8 cellular contexts compared by ENCODE assay signal in genomic region chr5:177592010-177592834, GRCh38. TPM values are rescaled to one million over a fixed set of nuclear protein-coding genes. Genes with fewer than 3 reads are reported as not detected.
DNase-seq lines count a peak whose midpoint lies in the region; ATAC-seq and TF ChIP-seq lines count a peak whose summit lies in the region.

TSS of gene TMED9 (plus strand) at chr5:177592203. CDS start at chr5:177592215, 12 bp downstream.

- peak within 1 kb of the TSS; percentile 77 for H3K4me3 ChIP-seq in BJ (ENCODE audit: low read depth, low read length)
- H3K4me3 ChIP-seq in duodenal mucosa (ENCODE audit: low read depth in 1 of 2, low read length in 2 of 2), result peak within 1 kb of the TSS; percentile 78 to 99
- H3K4me3 ChIP-seq in lower leg skin (ENCODE audit: low read depth, poor library complexity, severe bottlenecking), result peak within 1 kb of the TSS; percentile 87

- peaks cover 24% of the 10 kb centered on the region for H3K36me3 ChIP-seq in BJ (ENCODE audit: control insufficient read depth, insufficient read depth, low read length)
- peaks cover 23 to 37% of the 10 kb centered on the region in 2 donors for H3K36me3 ChIP-seq in duodenal mucosa (ENCODE audit: control insufficient read depth in 1 of 2, insufficient read depth in 2 of 2, low read length in 2 of 2)

- H3K36me3 Mint-ChIP-seq in activated CD8-positive, alpha-beta T cell treated with anti-CD3 and anti-CD28 coated beads for 36 hours (ENCODE audit: low read depth), result peaks cover 46% of the 10 kb centered on the region

- H3K27me3 ChIP-seq in BJ (ENCODE audit: control insufficient read depth, insufficient read depth, low read length), result peaks cover 4% of the 10 kb centered on the region; the same call in 1 of the 2 replicates
- H3K27me3 ChIP-seq in duodenal mucosa (ENCODE audit: control insufficient read depth in 1 of 2, insufficient read depth in 2 of 2, low read length in 2 of 2), result peaks cover 0 to 3% of the 10 kb centered on the region in 2 donors

- peak within 1 kb of the TSS; percentile 85 to 90 for H3K9ac ChIP-seq in duodenal mucosa (ENCODE audit: low read depth in 1 of 2, low read length in 2 of 2)

- TF ChIP-seq CTCF in BJ (IDR thresholded peaks at IDR 0.05; ENCODE audit: insufficient read depth, low read depth, low read length) (no peak), lower leg skin (IDR thresholded peaks at IDR 0.05) (no peak)
- no peak for TF ChIP-seq CTCF in activated CD8-positive, alpha-beta T cell treated with anti-CD3 and anti-CD28 coated beads for 36 hours (IDR thresholded peaks at IDR 0.05)

- TF ChIP-seq POLR2A in lower leg skin (IDR thresholded peaks at IDR 0.05), result peak in 1 of 2 donors; percentile 52

- H3K4me3 Mint-ChIP-seq in activated CD8-positive, alpha-beta T cell treated with anti-CD3 and anti-CD28 coated beads for 36 hours, result peak within 1 kb of the TSS; percentile 92

- peaks cover 12% of the 10 kb centered on the region for H3K27me3 Mint-ChIP-seq in activated CD8-positive, alpha-beta T cell treated with anti-CD3 and anti-CD28 coated beads for 36 hours

- ATAC-seq in GM19035 (IDR thresholded peaks at IDR 0.05; ENCODE audit: unreplicated experiment), result peak; percentile 96
- peak; percentile 88 for ATAC-seq in HG03342 (IDR thresholded peaks at IDR 0.05; ENCODE audit: unreplicated experiment)
- peak; percentile 97 for ATAC-seq in activated CD8-positive, alpha-beta T cell treated with anti-CD3 and anti-CD28 coated beads for 36 hours

- intact Hi-C loops in activated CD8-positive, alpha-beta T cell treated with anti-CD3 and anti-CD28 coated beads for 36 hours (cut with micrococcal nuclease), result no loop called here
- intact Hi-C loops in lower leg skin (cut with DNase I; ENCODE audit: low total_unique reads), result no loop called here

- no peaks in the 10 kb centered on the region for H3K9me3 ChIP-seq in duodenal mucosa (ENCODE audit: control insufficient read depth in 1 of 2, low read length in 2 of 2)

- H3K27ac ChIP-seq in duodenal mucosa (ENCODE audit: low read depth, low read length), result peak within 1 kb of the TSS; percentile 72

- WGBS in lower leg skin, 2 donors, result 0 to 1% methylated on average over 40 to 55 of the region's 71 CpGs

- H3K4me1 ChIP-seq in duodenal mucosa (ENCODE audit: control insufficient read depth in 1 of 2, insufficient read depth in 2 of 2, low read length in 2 of 2), result peaks cover 18 to 20% of the 10 kb centered on the region in 2 donors

- H3K4me1 Mint-ChIP-seq in activated CD8-positive, alpha-beta T cell treated with anti-CD3 and anti-CD28 coated beads for 36 hours (ENCODE audit: low read depth), result peaks cover 24% of the 10 kb centered on the region

- no peaks in the 10 kb centered on the region for H3K9me3 Mint-ChIP-seq in activated CD8-positive, alpha-beta T cell treated with anti-CD3 and anti-CD28 coated beads for 36 hours

- DNase-seq in BJ (ENCODE audit: low read depth) (peak; percentile 39), NCI-H748 (lab: John Stamatoyannopoulos, UW; ENCODE audit: unreplicated experiment) (peak; percentile 94), lower leg skin (ENCODE audit: low spot score in 2 of 2) (peak; percentile 70 to 96)
- peak; percentile 89 for DNase-seq in activated CD8-positive, alpha-beta T cell treated with anti-CD3 and anti-CD28 coated beads for 36 hours
- DNase-seq in stimulated activated CD4-positive, alpha-beta T cell treated with anti-CD3 and anti-CD28 coated beads, Interleukin-4, amount 100 ng/mL, for 4 hours, result peak; percentile 85 to 88

- H3K27ac Mint-ChIP-seq in activated CD8-positive, alpha-beta T cell treated with anti-CD3 and anti-CD28 coated beads for 36 hours, result peak within 1 kb of the TSS; percentile 100

- POLR2A ChIA-PET in BJ (lab: Charles Lee), result interaction anchor here (0.6 to 0.7 kb wide), 2 partner anchors 400 to 456 kb away, joined by 3 to 7 read pairs; no protein-coding TSS in a partner anchor
- POLR2A ChIA-PET in activated CD8-positive, alpha-beta T cell treated with anti-CD3 and anti-CD28 coated beads for 36 hours (lab: Charles Lee), result interaction anchor here (1.0 to 1.9 kb wide), 7 partner anchors 9 to 97 kb away, joined by 3 to 7 read pairs (median 4); no protein-coding TSS in a partner anchor

- CTCF ChIA-PET in BJ (lab: Yijun Ruan, JAX), result interaction anchor here (0.8 to 1.6 kb wide), 6 partner anchors 15 to 135 kb away, joined by 3 to 5 read pairs (median 4); no protein-coding TSS in a partner anchor
- CTCF ChIA-PET in activated CD8-positive, alpha-beta T cell treated with anti-CD3 and anti-CD28 coated beads for 36 hours (lab: Charles Lee), result interaction anchor here (0.6 to 2.4 kb wide), 5 partner anchors 15 to 121 kb away, joined by 3 to 8 read pairs (median 4); no protein-coding TSS in a partner anchor

RNA-seq across cellular contexts. Expression of gene TMED9, which starts in this region (rescaled TPM):
- 310 and 391 TPM in 2 replicates for polyA plus RNA-seq in BJ (2011; rRNA removed)
- polyA minus RNA-seq in BJ (2011; rRNA and poly(A)+ RNA removed), result 139 and 192 TPM in 2 replicates
- total RNA-seq in activated CD8-positive, alpha-beta T cell treated with anti-CD3 and anti-CD28 coated beads for 36 hours, result 100 to 1,000 TPM; 118 to 120 TPM
- total RNA-seq in lower leg skin, result 10 to 100 TPM; 70.4 to 95.7 (median 80.4) TPM

Comparison
In these comparisons a context has a peak if more than half of its experiments do, and no peak if none do; other contexts are left out.
1. Peak in every context shown above with its lines: DNase-seq, ATAC-seq, H3K4me3 ChIP-seq and H3K27ac ChIP-seq.
2. DNase-seq: peak in every context shown above with its lines; median percentile 94 in NCI-H748; 89 in activated CD8-positive, alpha-beta T cell treated with anti-CD3 and anti-CD28 coated beads for 36 hours; 86 in stimulated activated CD4-positive, alpha-beta T cell treated with anti-CD3 and anti-CD28 coated beads, Interleukin-4, amount 100 ng/mL, for 4 hours; 83 in lower leg skin; 39 in BJ.